Comparison of ENCODE assay signal across 1 cellular context in the genomic region with DNA sequence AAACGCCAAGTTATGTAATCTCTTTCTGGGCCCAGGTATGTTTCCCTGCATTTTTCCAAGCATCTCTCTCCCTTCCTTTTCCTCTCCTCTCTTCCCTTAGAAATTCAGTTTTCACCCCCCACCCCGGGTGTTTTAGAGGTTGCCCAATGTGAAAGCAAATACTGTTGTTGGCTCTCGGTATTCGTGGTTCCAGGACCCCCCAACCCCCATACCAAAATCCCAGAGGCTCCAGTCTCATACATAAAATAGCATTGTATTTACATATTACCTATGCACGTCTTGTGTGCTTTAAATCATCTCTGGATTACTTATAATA.
A peak's percentile ranks its signal among the peaks of the same experiment; 100 is the strongest.
TF ChIP-seq lines count a peak whose summit lies in the region.

No MANE protein-coding gene starts in this region.

TF ChIP-seq in HepG2, 621 proteins besides CTCF, POLR2A, EP300 and RAD21 (continued from another document):
- TF ChIP-seq, protein P1, sequence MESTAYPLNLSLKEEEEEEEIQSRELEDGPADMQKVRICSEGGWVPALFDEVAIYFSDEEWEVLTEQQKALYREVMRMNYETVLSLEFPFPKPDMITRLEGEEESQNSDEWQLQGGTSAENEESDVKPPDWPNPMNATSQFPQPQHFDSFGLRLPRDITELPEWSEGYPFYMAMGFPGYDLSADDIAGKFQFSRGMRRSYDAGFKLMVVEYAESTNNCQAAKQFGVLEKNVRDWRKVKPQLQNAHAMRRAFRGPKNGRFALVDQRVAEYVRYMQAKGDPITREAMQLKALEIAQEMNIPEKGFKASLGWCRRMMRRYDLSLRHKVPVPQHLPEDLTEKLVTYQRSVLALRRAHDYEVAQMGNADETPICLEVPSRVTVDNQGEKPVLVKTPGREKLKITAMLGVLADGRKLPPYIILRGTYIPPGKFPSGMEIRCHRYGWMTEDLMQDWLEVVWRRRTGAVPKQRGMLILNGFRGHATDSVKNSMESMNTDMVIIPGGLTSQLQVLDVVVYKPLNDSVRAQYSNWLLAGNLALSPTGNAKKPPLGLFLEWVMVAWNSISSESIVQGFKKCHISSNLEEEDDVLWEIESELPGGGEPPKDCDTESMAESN (CRISPR knock-in tag; conservative IDR thresholded peaks at IDR 0.05): 0 out of 2 replicates have a peak, but pooled peaks have one; percentile 28
- TF ChIP-seq ZNF24 (IDR thresholded peaks at IDR 0.05) (no peak), ZMYM2 (CRISPR knock-in tag; IDR thresholded peaks at IDR 0.05) (no peak), TBP (CRISPR knock-in tag; IDR thresholded peaks at IDR 0.05) (no peak), GATA4 (IDR thresholded peaks at IDR 0.05; ENCODE audit: borderline replicate concordance, low read depth) (no peak), RFX5 (IDR thresholded peaks at IDR 0.05; ENCODE audit: low read depth, low read length) (no peak), ZNF781 (CRISPR knock-in tag; IDR thresholded peaks at IDR 0.05; ENCODE audit: borderline replicate concordance, not compliant biosample characterization) (no peak), HES4 (CRISPR knock-in tag; IDR thresholded peaks at IDR 0.05; ENCODE audit: borderline replicate concordance) (no peak), ZNF619 (CRISPR knock-in tag; IDR thresholded peaks at IDR 0.05) (no peak), PRMT3 (CRISPR knock-in tag; IDR thresholded peaks at IDR 0.05; ENCODE audit: borderline replicate concordance, low read depth) (no peak)
- TF ChIP-seq, protein P2, sequence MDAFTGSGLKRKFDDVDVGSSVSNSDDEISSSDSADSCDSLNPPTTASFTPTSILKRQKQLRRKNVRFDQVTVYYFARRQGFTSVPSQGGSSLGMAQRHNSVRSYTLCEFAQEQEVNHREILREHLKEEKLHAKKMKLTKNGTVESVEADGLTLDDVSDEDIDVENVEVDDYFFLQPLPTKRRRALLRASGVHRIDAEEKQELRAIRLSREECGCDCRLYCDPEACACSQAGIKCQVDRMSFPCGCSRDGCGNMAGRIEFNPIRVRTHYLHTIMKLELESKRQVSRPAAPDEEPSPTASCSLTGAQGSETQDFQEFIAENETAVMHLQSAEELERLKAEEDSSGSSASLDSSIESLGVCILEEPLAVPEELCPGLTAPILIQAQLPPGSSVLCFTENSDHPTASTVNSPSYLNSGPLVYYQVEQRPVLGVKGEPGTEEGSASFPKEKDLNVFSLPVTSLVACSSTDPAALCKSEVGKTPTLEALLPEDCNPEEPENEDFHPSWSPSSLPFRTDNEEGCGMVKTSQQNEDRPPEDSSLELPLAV (CRISPR knock-in tag; conservative IDR thresholded peaks at IDR 0.05; ENCODE audit: low read depth): no peak
- TF ChIP-seq, protein P3, sequence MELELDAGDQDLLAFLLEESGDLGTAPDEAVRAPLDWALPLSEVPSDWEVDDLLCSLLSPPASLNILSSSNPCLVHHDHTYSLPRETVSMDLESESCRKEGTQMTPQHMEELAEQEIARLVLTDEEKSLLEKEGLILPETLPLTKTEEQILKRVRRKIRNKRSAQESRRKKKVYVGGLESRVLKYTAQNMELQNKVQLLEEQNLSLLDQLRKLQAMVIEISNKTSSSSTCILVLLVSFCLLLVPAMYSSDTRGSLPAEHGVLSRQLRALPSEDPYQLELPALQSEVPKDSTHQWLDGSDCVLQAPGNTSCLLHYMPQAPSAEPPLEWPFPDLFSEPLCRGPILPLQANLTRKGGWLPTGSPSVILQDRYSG (CRISPR knock-in tag; IDR thresholded peaks at IDR 0.05): no peak
